1 cellular context compared by ENCODE assay signal in the genomic region with DNA sequence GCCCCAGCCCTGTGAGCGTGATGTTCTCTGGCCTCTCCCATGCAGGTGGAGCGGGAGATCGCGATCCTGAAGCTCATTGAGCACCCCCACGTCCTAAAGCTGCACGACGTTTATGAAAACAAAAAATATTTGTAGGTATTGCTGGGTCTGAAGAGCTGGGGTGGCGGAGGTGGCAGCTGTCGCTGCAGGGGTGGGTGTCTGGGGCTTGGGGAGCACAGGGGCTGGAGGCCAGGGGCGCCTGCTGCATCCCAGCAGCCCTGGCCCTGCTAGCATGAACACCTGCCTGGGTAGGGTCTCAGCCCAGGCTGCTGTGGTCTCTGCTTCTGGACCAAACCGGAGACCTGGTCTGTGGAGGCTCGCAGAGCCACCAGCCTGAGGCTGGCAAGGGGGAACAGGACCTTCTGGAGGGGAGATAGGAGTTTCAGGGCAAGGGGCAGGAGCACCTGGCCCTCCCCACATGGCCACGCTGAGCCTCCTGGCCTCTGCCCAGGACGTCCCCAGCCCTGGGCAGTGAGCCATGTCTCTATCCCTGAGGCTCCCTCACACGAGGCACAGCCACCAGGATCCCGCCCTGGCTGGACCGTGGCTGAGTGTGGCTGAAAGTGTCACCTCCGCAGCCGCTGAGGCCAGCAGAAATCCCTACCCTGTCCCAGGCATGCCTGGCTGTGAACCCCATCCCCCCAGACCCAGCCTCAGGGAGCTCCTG.
TF ChIP-seq lines count a peak whose summit lies in the region.

No MANE protein-coding gene starts in this region.

TF ChIP-seq in SK-N-SH treated with all-trans-retinoic acid at 6 μM for 48 hours, 23 proteins besides CTCF, POLR2A, EP300 and RAD21 (continued from another document):
- TF ChIP-seq, protein P1, sequence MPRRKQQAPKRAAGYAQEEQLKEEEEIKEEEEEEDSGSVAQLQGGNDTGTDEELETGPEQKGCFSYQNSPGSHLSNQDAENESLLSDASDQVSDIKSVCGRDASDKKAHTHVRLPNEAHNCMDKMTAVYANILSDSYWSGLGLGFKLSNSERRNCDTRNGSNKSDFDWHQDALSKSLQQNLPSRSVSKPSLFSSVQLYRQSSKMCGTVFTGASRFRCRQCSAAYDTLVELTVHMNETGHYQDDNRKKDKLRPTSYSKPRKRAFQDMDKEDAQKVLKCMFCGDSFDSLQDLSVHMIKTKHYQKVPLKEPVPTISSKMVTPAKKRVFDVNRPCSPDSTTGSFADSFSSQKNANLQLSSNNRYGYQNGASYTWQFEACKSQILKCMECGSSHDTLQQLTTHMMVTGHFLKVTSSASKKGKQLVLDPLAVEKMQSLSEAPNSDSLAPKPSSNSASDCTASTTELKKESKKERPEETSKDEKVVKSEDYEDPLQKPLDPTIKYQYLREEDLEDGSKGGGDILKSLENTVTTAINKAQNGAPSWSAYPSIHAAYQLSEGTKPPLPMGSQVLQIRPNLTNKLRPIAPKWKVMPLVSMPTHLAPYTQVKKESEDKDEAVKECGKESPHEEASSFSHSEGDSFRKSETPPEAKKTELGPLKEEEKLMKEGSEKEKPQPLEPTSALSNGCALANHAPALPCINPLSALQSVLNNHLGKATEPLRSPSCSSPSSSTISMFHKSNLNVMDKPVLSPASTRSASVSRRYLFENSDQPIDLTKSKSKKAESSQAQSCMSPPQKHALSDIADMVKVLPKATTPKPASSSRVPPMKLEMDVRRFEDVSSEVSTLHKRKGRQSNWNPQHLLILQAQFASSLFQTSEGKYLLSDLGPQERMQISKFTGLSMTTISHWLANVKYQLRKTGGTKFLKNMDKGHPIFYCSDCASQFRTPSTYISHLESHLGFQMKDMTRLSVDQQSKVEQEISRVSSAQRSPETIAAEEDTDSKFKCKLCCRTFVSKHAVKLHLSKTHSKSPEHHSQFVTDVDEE (CRISPR knock-in tag; IDR thresholded peaks at IDR 0.05) = no peak
- TF ChIP-seq ISL1 (CRISPR knock-in tag; IDR thresholded peaks at IDR 0.05) (no peak), ZNF70 (CRISPR knock-in tag; IDR thresholded peaks at IDR 0.05) (no peak), BACH2 (CRISPR knock-in tag; IDR thresholded peaks at IDR 0.05; ENCODE audit: borderline replicate concordance) (no peak), SNAI2 (CRISPR knock-in tag; IDR thresholded peaks at IDR 0.05) (no peak), PATZ1 (CRISPR knock-in tag; IDR thresholded peaks at IDR 0.05; ENCODE audit: borderline replicate concordance) (no peak)
- TF ChIP-seq, protein P2, sequence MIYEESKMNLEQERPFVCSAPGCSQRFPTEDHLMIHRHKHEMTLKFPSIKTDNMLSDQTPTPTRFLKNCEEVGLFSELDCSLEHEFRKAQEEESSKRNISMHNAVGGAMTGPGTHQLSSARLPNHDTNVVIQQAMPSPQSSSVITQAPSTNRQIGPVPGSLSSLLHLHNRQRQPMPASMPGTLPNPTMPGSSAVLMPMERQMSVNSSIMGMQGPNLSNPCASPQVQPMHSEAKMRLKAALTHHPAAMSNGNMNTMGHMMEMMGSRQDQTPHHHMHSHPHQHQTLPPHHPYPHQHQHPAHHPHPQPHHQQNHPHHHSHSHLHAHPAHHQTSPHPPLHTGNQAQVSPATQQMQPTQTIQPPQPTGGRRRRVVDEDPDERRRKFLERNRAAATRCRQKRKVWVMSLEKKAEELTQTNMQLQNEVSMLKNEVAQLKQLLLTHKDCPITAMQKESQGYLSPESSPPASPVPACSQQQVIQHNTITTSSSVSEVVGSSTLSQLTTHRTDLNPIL (CRISPR knock-in tag; IDR thresholded peaks at IDR 0.05; ENCODE audit: low read depth) = no peak
